In the genomic region with DNA sequence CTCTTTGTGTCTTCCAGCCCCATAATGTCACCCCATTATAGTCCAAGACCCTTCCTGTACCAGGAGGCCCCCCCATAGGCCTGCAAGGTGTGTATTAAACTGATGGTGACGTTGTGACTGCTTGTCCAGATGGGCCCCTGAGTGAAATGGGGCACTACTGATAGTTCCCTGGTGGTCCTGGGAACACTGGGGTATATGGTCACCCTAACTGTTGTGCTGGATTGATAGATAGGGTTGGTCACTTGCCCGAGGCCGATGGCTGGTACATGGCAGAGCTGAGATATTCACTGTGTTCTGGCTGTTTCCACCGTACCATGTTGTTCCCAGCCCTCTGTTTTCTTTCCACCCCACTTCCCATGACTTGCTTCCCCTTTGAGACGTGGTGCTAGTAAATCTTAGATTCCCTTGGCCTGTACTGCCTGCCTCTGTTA, we compare ENCODE assay signal across 11 cellular contexts. TPM values are rescaled to one million over a fixed set of nuclear protein-coding genes. Genes with fewer than 3 reads are reported as not detected.
A peak's percentile ranks its signal among the peaks of the same experiment; 100 is the strongest.
DNase-seq lines count a peak whose midpoint lies in the region; ATAC-seq lines count a peak whose summit lies in the region.
"Had no signal": no experiment of that assay in that cellular context is flagged by ENCODE, and none has a peak within 500 bp of the region (broad histone marks: within the 10 kb centered on the region; RNA-seq: fewer than 3 reads in every experiment).

No MANE protein-coding gene starts in this region.

- ATAC-seq in stimulated activated effector memory CD8-positive, alpha-beta T cell treated with anti-CD3 and anti-CD28 coated beads, Interleukin-12 subunit alpha, Interleukin-12 subunit beta, amount 100 ng/mL, for 72 hours = no peak
- ATAC-seq in GM21360 (IDR thresholded peaks at IDR 0.05; ENCODE audit: unreplicated experiment) = no peak

- DNase-seq in activated CD4-positive, alpha-beta T cell treated with anti-CD3 and anti-CD28 coated beads, Interleukin-2, amount 10 ng/mL, durations not matched to agents 7 days and 5 days = no peak
- DNase-seq in activated CD4-positive, alpha-beta T cell treated with anti-CD3 and anti-CD28 coated beads for 48 hours = no peak
- no peak for DNase-seq in stimulated activated effector memory CD8-positive, alpha-beta T cell treated with anti-CD3 and anti-CD28 coated beads, Interleukin-12 subunit alpha, Interleukin-12 subunit beta, amount 100 ng/mL, for 72 hours (ENCODE audit: low spot score in 2 of 2)
- DNase-seq in activated gamma-delta T cell treated with Interleukin-2 at 50 U/mL for 16 hours = no peak
- DNase-seq: activated CD4-positive, alpha-beta T cell treated with anti-CD3 and anti-CD28 coated beads, Interleukin-2, amount 50 U/mL, for 1 hour; glutamatergic neuron; MG63; ovary; stimulated activated CD4-positive, alpha-beta T cell treated with anti-CD3 and anti-CD28 coated beads, Interleukin-2, amount 100 ng/mL, for 24 hours had no signal

- CTCF ChIA-PET in activated CD4-positive, alpha-beta T cell treated with anti-CD3 and anti-CD28 coated beads, Interleukin-2, amount 10 ng/mL, durations not matched to agents 7 days and 5 days (lab: Charles Lee) = interaction anchor here (0.7 to 1.6 kb wide), 2 partner anchors 16 to 49 kb away, joined by 3 read pairs; a partner anchor contains a TSS

- H3K27me3 Mint-ChIP-seq in activated CD4-positive, alpha-beta T cell treated with anti-CD3 and anti-CD28 coated beads, Interleukin-2, amount 10 ng/mL, durations not matched to agents 7 days and 5 days = no peaks in the 10 kb centered on the region

- H3K27ac Mint-ChIP-seq in activated CD4-positive, alpha-beta T cell treated with anti-CD3 and anti-CD28 coated beads, Interleukin-2, amount 10 ng/mL, durations not matched to agents 7 days and 5 days = peak overlapping the region; percentile 13
- H3K27ac Mint-ChIP-seq in stimulated activated effector memory CD8-positive, alpha-beta T cell treated with anti-CD3 and anti-CD28 coated beads, Interleukin-12 subunit alpha, Interleukin-12 subunit beta, amount 100 ng/mL, for 72 hours = peak overlapping the region; percentile 71

- no peak overlapping the region for H3K4me3 Mint-ChIP-seq in activated CD4-positive, alpha-beta T cell treated with anti-CD3 and anti-CD28 coated beads, Interleukin-2, amount 10 ng/mL, durations not matched to agents 7 days and 5 days
- H3K4me3 Mint-ChIP-seq in stimulated activated effector memory CD8-positive, alpha-beta T cell treated with anti-CD3 and anti-CD28 coated beads, Interleukin-12 subunit alpha, Interleukin-12 subunit beta, amount 100 ng/mL, for 72 hours = no peak overlapping the region

- H3K9me3 Mint-ChIP-seq in activated CD4-positive, alpha-beta T cell treated with anti-CD3 and anti-CD28 coated beads, Interleukin-2, amount 10 ng/mL, durations not matched to agents 7 days and 5 days = no peaks in the 10 kb centered on the region
- H3K9me3 Mint-ChIP-seq in stimulated activated effector memory CD8-positive, alpha-beta T cell treated with anti-CD3 and anti-CD28 coated beads, Interleukin-12 subunit alpha, Interleukin-12 subunit beta, amount 100 ng/mL, for 72 hours = no peaks in the 10 kb centered on the region

- peaks cover 45% of the 10 kb centered on the region for H3K4me1 Mint-ChIP-seq in activated CD4-positive, alpha-beta T cell treated with anti-CD3 and anti-CD28 coated beads, Interleukin-2, amount 10 ng/mL, durations not matched to agents 7 days and 5 days
- peaks cover 28% of the 10 kb centered on the region for H3K4me1 Mint-ChIP-seq in stimulated activated effector memory CD8-positive, alpha-beta T cell treated with anti-CD3 and anti-CD28 coated beads, Interleukin-12 subunit alpha, Interleukin-12 subunit beta, amount 100 ng/mL, for 72 hours

- POLR2A ChIA-PET in activated CD4-positive, alpha-beta T cell treated with anti-CD3 and anti-CD28 coated beads, Interleukin-2, amount 10 ng/mL, durations not matched to agents 7 days and 5 days (lab: Charles Lee) = no interaction called here

- H3K36me3 Mint-ChIP-seq in activated CD4-positive, alpha-beta T cell treated with anti-CD3 and anti-CD28 coated beads, Interleukin-2, amount 10 ng/mL, durations not matched to agents 7 days and 5 days (ENCODE audit: low read depth) = peaks cover 51% of the 10 kb centered on the region
- peaks cover 84% of the 10 kb centered on the region for H3K36me3 Mint-ChIP-seq in stimulated activated effector memory CD8-positive, alpha-beta T cell treated with anti-CD3 and anti-CD28 coated beads, Interleukin-12 subunit alpha, Interleukin-12 subunit beta, amount 100 ng/mL, for 72 hours

- H3K27ac ChIP-seq in cingulate gyrus (ENCODE audit: low read depth, low read length) = peak overlapping the region; percentile 72
- H3K27ac ChIP-seq: ovary had no signal

RNA-seq across cellular contexts. Expression of a gene that starts 4.3 kb away (rescaled TPM):
- total RNA-seq in activated CD4-positive, alpha-beta T cell treated with anti-CD3 and anti-CD28 coated beads, Interleukin-2, amount 10 ng/mL, durations not matched to agents 7 days and 5 days = 10 to 100 TPM; 81.2 to 97.5 TPM

RNA-seq across cellular contexts. Expression of a gene that starts 40.5 kb away (rescaled TPM):
- total RNA-seq in activated CD4-positive, alpha-beta T cell treated with anti-CD3 and anti-CD28 coated beads, Interleukin-2, amount 10 ng/mL, durations not matched to agents 7 days and 5 days = under 1 TPM; 0.40 to 0.42 TPM

RNA-seq across cellular contexts. Expression of a gene that starts 46.3 kb away (rescaled TPM):
- total RNA-seq in activated CD4-positive, alpha-beta T cell treated with anti-CD3 and anti-CD28 coated beads, Interleukin-2, amount 10 ng/mL, durations not matched to agents 7 days and 5 days = 10 to 100 TPM; 93.3 to 94.8 TPM

RNA-seq across cellular contexts. Expression of a gene that starts 49.0 kb away (rescaled TPM):
- total RNA-seq in activated CD4-positive, alpha-beta T cell treated with anti-CD3 and anti-CD28 coated beads, Interleukin-2, amount 10 ng/mL, durations not matched to agents 7 days and 5 days = 10 to 100 TPM; 23.3 to 25.5 TPM

RNA-seq across cellular contexts. Expression of a gene that starts 52.2 kb away (rescaled TPM):
- total RNA-seq in activated CD4-positive, alpha-beta T cell treated with anti-CD3 and anti-CD28 coated beads, Interleukin-2, amount 10 ng/mL, durations not matched to agents 7 days and 5 days = 100 to 1,000 TPM; 143 to 150 TPM
